In genomic region chr15:51726302-51727073, GRCh38 we compare ENCODE assay signal across 9 cellular contexts. TPM values are rescaled to one million over a fixed set of nuclear protein-coding genes. Genes with fewer than 3 reads are reported as not detected.
A peak's percentile ranks its signal among the peaks of the same experiment; 100 is the strongest.
DNase-seq lines count a peak whose midpoint lies in the region; ATAC-seq, FAIRE-seq and TF ChIP-seq lines count a peak whose summit lies in the region.
"Had no signal": no experiment of that assay in that cellular context is flagged by ENCODE, and none has a peak within 500 bp of the region (broad histone marks: within the 10 kb centered on the region; RNA-seq: fewer than 3 reads in every experiment).

No MANE protein-coding gene starts in this region.

- peak; percentile 96 for DNase-seq in AG08395 (ENCODE audit: low spot score)
- no peak for DNase-seq in GM18507 (ENCODE audit: extremely low spot score, insufficient read length, low read depth)
- peak; percentile 99 for DNase-seq in NCI-H226
- peak; percentile 81 for DNase-seq in astrocyte (ENCODE audit: low read depth)
- peak; percentile 99 for DNase-seq in islet precursor cell
- DNase-seq in stimulated activated naive CD8-positive, alpha-beta T cell treated with anti-CD3 and anti-CD28 coated beads, Interleukin-15, amount 100 ng/mL, for 72 hours, result peak in 1 of 2 donors; percentile 30
- no peak for DNase-seq in middle frontal gyrus (ENCODE audit: extremely low spot score, low spot score)

- H3K4me1 ChIP-seq in astrocyte (ENCODE audit: insufficient read depth, low read length), result peaks cover 16% of the 10 kb centered on the region

- TF ChIP-seq CTCF in astrocyte (IDR thresholded peaks at IDR 0.05; ENCODE audit: insufficient read depth, low read depth, low read length), result no peak

- peaks cover 34% of the 10 kb centered on the region for H3K4me1 Mint-ChIP-seq in astrocyte (ENCODE audit: low read depth, unreplicated experiment)
- H3K4me1 Mint-ChIP-seq in stimulated activated naive CD8-positive, alpha-beta T cell treated with anti-CD3 and anti-CD28 coated beads, Interleukin-15, amount 100 ng/mL, for 72 hours, result peaks cover 71% of the 10 kb centered on the region

- no peaks in the 10 kb centered on the region for H3K36me3 ChIP-seq in astrocyte (ENCODE audit: insufficient read depth, low read length)

- H3K79me2 ChIP-seq in astrocyte (ENCODE audit: insufficient read depth, low read length), result no peaks in the 10 kb centered on the region

- peak; percentile 85 for ATAC-seq in HG02938 (IDR thresholded peaks at IDR 0.05; ENCODE audit: unreplicated experiment)
- peak; percentile 90 for ATAC-seq in stimulated activated naive CD8-positive, alpha-beta T cell treated with anti-CD3 and anti-CD28 coated beads, Interleukin-15, amount 100 ng/mL, for 72 hours

- H3K4me2 ChIP-seq in astrocyte (ENCODE audit: low read length), result peak overlapping the region; percentile 19

- no peaks in the 10 kb centered on the region for H3K9me3 Mint-ChIP-seq in astrocyte (ENCODE audit: unreplicated experiment)
- H3K9me3 Mint-ChIP-seq in stimulated activated naive CD8-positive, alpha-beta T cell treated with anti-CD3 and anti-CD28 coated beads, Interleukin-15, amount 100 ng/mL, for 72 hours, result no peaks in the 10 kb centered on the region

- peak; percentile 90 for FAIRE-seq in GM18507 (lab: Jason Lieb, UNC)
- peak; percentile 78 for FAIRE-seq in astrocyte (lab: Jason Lieb, UNC)

- no peaks in the 10 kb centered on the region for H3K36me3 Mint-ChIP-seq in astrocyte (ENCODE audit: low read depth, unreplicated experiment)

- peaks cover 10% of the 10 kb centered on the region for H4K20me1 ChIP-seq in astrocyte (ENCODE audit: insufficient read depth, low read length)

- H3K9ac ChIP-seq in astrocyte (ENCODE audit: low read length), result no peak overlapping the region

- H3K27ac ChIP-seq in astrocyte (ENCODE audit: low read depth, low read length), result no peak overlapping the region

- H3K27me3 Mint-ChIP-seq in astrocyte (ENCODE audit: low read depth, unreplicated experiment), result no peaks in the 10 kb centered on the region
- no peaks in the 10 kb centered on the region for H3K27me3 Mint-ChIP-seq in stimulated activated naive CD8-positive, alpha-beta T cell treated with anti-CD3 and anti-CD28 coated beads, Interleukin-15, amount 100 ng/mL, for 72 hours
- H3K27me3 Mint-ChIP-seq: natural killer cell treated with Interleukin-12 subunit alpha and Interleukin-12 subunit beta and Interleukin-15 and Interleukin-18, amount 100 ng/mL, for 72 hours had no signal

- no peaks in the 10 kb centered on the region for H3K9me3 ChIP-seq in astrocyte (ENCODE audit: insufficient read depth, low read depth, low read length)

- peak overlapping the region; percentile 63 for H3K27ac Mint-ChIP-seq in astrocyte (ENCODE audit: unreplicated experiment)
- H3K27ac Mint-ChIP-seq in stimulated activated naive CD8-positive, alpha-beta T cell treated with anti-CD3 and anti-CD28 coated beads, Interleukin-15, amount 100 ng/mL, for 72 hours, result peak overlapping the region in 1 of 2 donors; percentile 68

- no peak overlapping the region for H3K4me3 ChIP-seq in astrocyte (ENCODE audit: insufficient read depth, low read depth, low read length)

- H3K27me3 ChIP-seq in astrocyte (ENCODE audit: insufficient read depth, low read length), result no peaks in the 10 kb centered on the region

- no peak overlapping the region for H2AFZ ChIP-seq in astrocyte (ENCODE audit: low read depth, low read length)

- H3K4me3 Mint-ChIP-seq in astrocyte (ENCODE audit: unreplicated experiment), result no peak overlapping the region
- H3K4me3 Mint-ChIP-seq in stimulated activated naive CD8-positive, alpha-beta T cell treated with anti-CD3 and anti-CD28 coated beads, Interleukin-15, amount 100 ng/mL, for 72 hours, result no peak overlapping the region
- H3K4me3 Mint-ChIP-seq: natural killer cell treated with Interleukin-12 subunit alpha and Interleukin-12 subunit beta and Interleukin-15 and Interleukin-18, amount 100 ng/mL, for 72 hours had no signal

RNA-seq across cellular contexts. Expression of gene LYSMD2, which starts 11.0 kb away (rescaled TPM):
- 3.4 and 4.9 TPM in 2 replicates for total RNA-seq in astrocyte

RNA-seq across cellular contexts. Expression of gene TMOD2, which starts 24.9 kb away (rescaled TPM):
- total RNA-seq in astrocyte, result 7.1 and 8.4 TPM in 2 replicates

RNA-seq across cellular contexts. Expression of gene SCG3, which starts 45.2 kb away (rescaled TPM):
- total RNA-seq in astrocyte, result 1.8 and 2.7 TPM in 2 replicates
- total RNA-seq: natural killer cell treated with Interleukin-12 subunit alpha and Interleukin-12 subunit beta and Interleukin-15 and Interleukin-18, amount 100 ng/mL, for 72 hours had no signal

Comparison
In these comparisons a context has a peak if more than half of its experiments do, and no peak if none do; other contexts are left out.
1. DNase-seq: peak in AG08395 (single experiment), NCI-H226 (single experiment), astrocyte (single experiment) and islet precursor cell (single experiment); none in GM18507 (single experiment) and middle frontal gyrus (single experiment).